In genomic region chr14:91257328-91258020, GRCh38 we compare ENCODE assay signal across 10 cellular contexts. TPM values are rescaled to one million over a fixed set of nuclear protein-coding genes. Genes with fewer than 3 reads are reported as not detected.
A peak's percentile ranks its signal among the peaks of the same experiment; 100 is the strongest.
DNase-seq lines count a peak whose midpoint lies in the region; ATAC-seq and TF ChIP-seq lines count a peak whose summit lies in the region.
"Had no signal": no experiment of that assay in that cellular context is flagged by ENCODE, and none has a peak within 500 bp of the region (broad histone marks: within the 10 kb centered on the region; RNA-seq: fewer than 3 reads in every experiment).

No MANE protein-coding gene starts in this region.

- POLR2A ChIA-PET in RWPE1 (lab: Yijun Ruan, JAX; ENCODE audit: low non-redundant PET) = interaction anchor here (0.6 kb wide), 1 partner anchor 41 kb away, joined by 3 read pairs; no protein-coding TSS in a partner anchor

- H3K27ac ChIP-seq in RWPE1 (peak overlapping the region; percentile 100), stomach (peak overlapping the region; percentile 31 to 80 (median 62)), ovary (no peak overlapping the region)

- no peaks in the 10 kb centered on the region for H3K9me3 ChIP-seq in stomach
- no peaks in the 10 kb centered on the region for H3K9me3 ChIP-seq in ovary

- H3K4me3 Mint-ChIP-seq in activated T-cell treated with anti-CD3 and anti-CD28 coated beads, Interleukin-2, amount 50 U/mL, for 72 hours = peak overlapping the region; percentile 31 to 34

- TF ChIP-seq POLR2A in stomach (IDR thresholded peaks at IDR 0.05) (no peak), ovary (IDR thresholded peaks at IDR 0.05) (no peak)

- H3K4me1 ChIP-seq in stomach (peaks cover 14 to 45% (median 34%) of the 10 kb centered on the region in 4 donors), ovary (ENCODE audit: insufficient read depth) (peaks cover 7% of the 10 kb centered on the region)

- no peak for DNase-seq in activated T-cell treated with anti-CD3 and anti-CD28 coated beads, Interleukin-2, amount 50 U/mL, for 72 hours
- DNase-seq in activated T-cell treated with anti-CD3 and anti-CD28 coated beads, Interleukin-2, amount 50 U/mL, for 1 hour = no peak
- no peak for DNase-seq in RWPE1 (ENCODE audit: low spot score)
- no peak for DNase-seq in stomach
- no peak for DNase-seq in medulla oblongata (ENCODE audit: extremely low spot score)
- no peak for DNase-seq in ovary
- DNase-seq: activated CD4-positive, alpha-beta T cell treated with anti-CD3 and anti-CD28 coated beads for 48 hours; OCI-M1 had no signal

- peaks cover 80% of the 10 kb centered on the region for H3K4me1 Mint-ChIP-seq in activated T-cell treated with anti-CD3 and anti-CD28 coated beads, Interleukin-2, amount 50 U/mL, for 72 hours (ENCODE audit: low read depth)

- CTCF ChIA-PET in RWPE1 (lab: Yijun Ruan, JAX) = interaction anchor here (1.1 kb wide), 1 partner anchor 80 kb away, joined by 3 read pairs; no protein-coding TSS in a partner anchor

- H3K27me3 Mint-ChIP-seq in activated T-cell treated with anti-CD3 and anti-CD28 coated beads, Interleukin-2, amount 50 U/mL, for 72 hours (ENCODE audit: low read depth) = no peaks in the 10 kb centered on the region

- peak; percentile 22 to 41 for ATAC-seq in activated T-cell treated with anti-CD3 and anti-CD28 coated beads, Interleukin-2, amount 50 U/mL, for 72 hours (replicated peaks in 1 of 2)
- peak; percentile 7 for ATAC-seq in esophagus mucosa
- no peak for ATAC-seq in GM21367 (IDR thresholded peaks at IDR 0.05; ENCODE audit: unreplicated experiment)

- no peaks in the 10 kb centered on the region for H3K9me3 Mint-ChIP-seq in activated T-cell treated with anti-CD3 and anti-CD28 coated beads, Interleukin-2, amount 50 U/mL, for 72 hours

- H3K36me3 Mint-ChIP-seq in activated T-cell treated with anti-CD3 and anti-CD28 coated beads, Interleukin-2, amount 50 U/mL, for 72 hours (ENCODE audit: insufficient read depth in 2 of 2) = no peaks in the 10 kb centered on the region

- TF ChIP-seq EP300 in stomach (IDR thresholded peaks at IDR 0.05) (no peak), ovary (IDR thresholded peaks at IDR 0.05) (no peak)

- intact Hi-C loops in stomach (cut with DNase I; ENCODE audit: low total_unique reads) (no loop called here), ovary (cut with DNase I) (no loop called here)

- 33 to 59% (median 41%) methylated on average over 7 to 8 of the region's 8 CpGs for WGBS in stomach, 5 donors
- 33 to 44% (median 41%) methylated on average over 8 of the region's 8 CpGs for WGBS in ovary, 3 donors

- TF ChIP-seq CTCF in RWPE1 (conservative IDR thresholded peaks at IDR 0.05; ENCODE audit: low read depth) (no peak), stomach (IDR thresholded peaks at IDR 0.05) (no peak), ovary (IDR thresholded peaks at IDR 0.05) (no peak)

- no peak overlapping the region for H3K4me3 ChIP-seq in stomach
- H3K4me3 ChIP-seq in ovary = no peak overlapping the region

- no peaks in the 10 kb centered on the region for H3K36me3 ChIP-seq in stomach
- H3K36me3 ChIP-seq in ovary = no peaks in the 10 kb centered on the region

- peak overlapping the region; percentile 70 for H3K27ac Mint-ChIP-seq in activated T-cell treated with anti-CD3 and anti-CD28 coated beads, Interleukin-2, amount 50 U/mL, for 72 hours

- peaks cover 0 to 5% (median 0%) of the 10 kb centered on the region in 3 donors for H3K27me3 ChIP-seq in stomach
- no peaks in the 10 kb centered on the region for H3K27me3 ChIP-seq in ovary

RNA-seq across cellular contexts. Expression of gene GPR68, which starts 13.0 kb away (rescaled TPM):
- total RNA-seq in activated T-cell treated with anti-CD3 and anti-CD28 coated beads, Interleukin-2, amount 50 U/mL, for 72 hours = 10 to 100 TPM; 18.9 to 19.2 TPM
- 11.6 TPM for total RNA-seq in esophagus mucosa
- 10 to 100 TPM in 2 of 5 donors, 1 to 10 TPM in 1, not detected in 2; 4.0 to 19.3 (median 11.0) TPM for total RNA-seq in stomach
- polyA plus RNA-seq in stomach = 10 to 100 TPM in 1 of 3 donors, 1 to 10 TPM in 2; 1.9 to 10.9 (median 7.2) TPM
- under 1 TPM in 6 of 7 donors, not detected in 1; 0.17 to 0.57 (median 0.33) TPM for total RNA-seq in ovary
- polyA plus RNA-seq in ovary = under 1 TPM; 0.40 to 0.45 TPM

Comparison
In these comparisons a context has a peak if more than half of its experiments do, and no peak if none do; other contexts are left out.
1. H3K27ac ChIP-seq: peak in RWPE1 (single experiment) and stomach (5 of 5); none in ovary (0 of 2).